Comparison of ENCODE assay signal across 20 cellular contexts in the genomic region with DNA sequence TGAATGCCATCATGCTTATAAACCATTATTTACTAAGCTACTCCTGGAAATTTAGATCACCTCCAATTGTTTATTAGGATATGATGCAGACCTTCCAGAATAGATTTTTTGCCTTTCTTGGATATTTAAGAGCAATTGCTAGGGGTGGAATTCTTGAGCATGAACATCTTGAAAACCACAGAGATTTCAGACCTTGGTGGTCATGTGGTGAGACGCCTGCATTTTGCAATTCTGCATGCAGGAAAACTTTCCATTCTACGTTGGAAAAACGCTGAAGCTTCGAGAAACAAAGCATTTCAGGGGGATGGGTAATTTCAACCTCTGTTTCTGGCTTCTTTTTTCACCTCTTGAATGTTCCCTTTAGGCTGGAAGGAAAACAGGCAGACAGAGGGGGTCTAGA.
DNase-seq lines count a peak whose midpoint lies in the region; ATAC-seq and TF ChIP-seq lines count a peak whose summit lies in the region.
"Had no signal": no experiment of that assay in that cellular context is flagged by ENCODE, and none has a peak within 500 bp of the region (broad histone marks: within the 10 kb centered on the region; RNA-seq: fewer than 3 reads in every experiment).

No MANE protein-coding gene starts in this region.

- no peak overlapping the region for H2AFZ ChIP-seq in trophoblast cell (ENCODE audit: insufficient read depth, low read length, poor library complexity)

- no peak overlapping the region for H2AK5ac ChIP-seq in trophoblast cell (ENCODE audit: low read length)

- peaks cover 4% of the 10 kb centered on the region for H3K79me2 ChIP-seq in trophoblast cell (ENCODE audit: control insufficient read depth, insufficient read depth, low read length, poor library complexity)

- no peaks in the 10 kb centered on the region for H3K27me3 ChIP-seq in trophoblast cell (ENCODE audit: insufficient read depth, low read length)
- H3K27me3 ChIP-seq: BE2C, neutrophil had no signal

- ATAC-seq in GM21717 (IDR thresholded peaks at IDR 0.05; ENCODE audit: unreplicated experiment) (no peak), HG03108 (IDR thresholded peaks at IDR 0.05; ENCODE audit: unreplicated experiment) (no peak), HG03196 (IDR thresholded peaks at IDR 0.05; ENCODE audit: unreplicated experiment) (no peak)
- ATAC-seq: activated CD8-positive, alpha-beta memory T cell treated with anti-CD3 and anti-CD28 coated beads, Interleukin-2, amount 10 ng/mL, durations not matched to agents 7 days and 5 days; Right ventricle myocardium inferior; stimulated activated effector memory CD8-positive, alpha-beta T cell treated with anti-CD3 and anti-CD28 coated beads, Interleukin-12 subunit alpha, Interleukin-12 subunit beta, amount 100 ng/mL, for 72 hours had no signal

- no peak overlapping the region for H3K18ac ChIP-seq in trophoblast cell (ENCODE audit: low read length)

- no peaks in the 10 kb centered on the region for H3K36me3 ChIP-seq in trophoblast cell (ENCODE audit: control insufficient read depth in 1 of 2, insufficient read depth in 2 of 2, low read length in 2 of 2)
- H3K36me3 ChIP-seq: neutrophil had no signal

- no peaks in the 10 kb centered on the region for H3K9me3 ChIP-seq in trophoblast cell (ENCODE audit: insufficient read depth, low read depth, low read length)
- H3K9me3 ChIP-seq: BE2C, neutrophil had no signal

- no peak overlapping the region for H3K14ac ChIP-seq in trophoblast cell (ENCODE audit: low read length)

- H3K23ac ChIP-seq in trophoblast cell (ENCODE audit: low read length): no peak overlapping the region

- WGBS in trophoblast cell (ENCODE audit: extremely low coverage, insufficient coverage, insufficient read length): no CpG with 5 or more reads among the region's 4 CpGs

- no peak overlapping the region for H3K4ac ChIP-seq in trophoblast cell (ENCODE audit: low read depth, low read length)

- no peak overlapping the region for H2BK12ac ChIP-seq in trophoblast cell (ENCODE audit: low read length)

- no peak overlapping the region for H2BK120ac ChIP-seq in trophoblast cell (ENCODE audit: insufficient read depth, low read length, poor library complexity)

- H3K27ac ChIP-seq in trophoblast cell (ENCODE audit: low read depth, low read length): peak overlapping the region; percentile 88
- H3K27ac ChIP-seq: neutrophil had no signal

- no peak overlapping the region for H2BK5ac ChIP-seq in trophoblast cell (ENCODE audit: low read depth, low read length, poor library complexity)

- peaks cover 21% of the 10 kb centered on the region for H3K79me1 ChIP-seq in trophoblast cell (ENCODE audit: low read length)

- H3K4me3 ChIP-seq in fibroblast of pulmonary artery (replicated peaks; ENCODE audit: low read depth, low read length): no peak overlapping the region
- no peak overlapping the region for H3K4me3 ChIP-seq in trophoblast cell (ENCODE audit: low read depth, low read length)

- H4K12ac ChIP-seq in trophoblast cell (ENCODE audit: low read depth, low read length): no peak overlapping the region

- DNase-seq in EH (ENCODE audit: low read depth) (peak; percentile 82), amniotic epithelial cell (ENCODE audit: low read depth) (peak; percentile 98), fibroblast of pulmonary artery (ENCODE audit: low read depth) (peak; percentile 47), trophoblast cell (peak in 1 of 2 donors; percentile 38), NCI-H2081 (lab: John Stamatoyannopoulos, UW) (no peak)
- DNase-seq: activated CD4-positive, alpha-beta T cell treated with anti-CD3 and anti-CD28 coated beads for 4 hours; activated CD8-positive, alpha-beta memory T cell treated with anti-CD3 and anti-CD28 coated beads, Interleukin-2, amount 10 ng/mL, durations not matched to agents 7 days and 5 days; activated effector memory CD4-positive, alpha-beta T cell treated with anti-CD3 and anti-CD28 coated beads, Interleukin-2, amount 50 U/mL, for 16 hours; amygdala; BE2C; foreskin melanocyte; kidney glomerular epithelial cell; NCI-H1105 treated with DMSO at 0.1 percent for 48 hours; NCI-H69 had no signal

- no peak for TF ChIP-seq CTCF in fibroblast of pulmonary artery (IDR thresholded peaks at IDR 0.05; ENCODE audit: low read length, missing control alignments)

- no peak overlapping the region for H3K4me2 ChIP-seq in trophoblast cell (ENCODE audit: low read length)

- H3K4me1 ChIP-seq in trophoblast cell (ENCODE audit: control insufficient read depth in 1 of 2, insufficient read depth in 2 of 2, low read length in 2 of 2): peaks cover 22 to 26% of the 10 kb centered on the region in 2 experiments

- no peak overlapping the region for H4K8ac ChIP-seq in trophoblast cell (ENCODE audit: low read depth, low read length)

- no peak overlapping the region for H3K9ac ChIP-seq in trophoblast cell (ENCODE audit: low read length)

- no peak overlapping the region for H4K91ac ChIP-seq in trophoblast cell (ENCODE audit: low read depth, low read length)

Comparison
In these comparisons a context has a peak if more than half of its experiments do, and no peak if none do; other contexts are left out.
1. DNase-seq: peak in EH (single experiment), amniotic epithelial cell (single experiment) and fibroblast of pulmonary artery (single experiment); none in NCI-H2081 (0 of 2).